ENCODE assay signal across 6 cellular contexts in genomic region chr3:45757141-45757540, GRCh38. TPM values are rescaled to one million over a fixed set of nuclear protein-coding genes. Genes with fewer than 3 reads are reported as not detected.
"Had no signal": no experiment of that assay in that cellular context is flagged by ENCODE, and none has a peak within 500 bp of the region (broad histone marks: within the 10 kb centered on the region; RNA-seq: fewer than 3 reads in every experiment).

No MANE protein-coding gene starts in this region.

RNA-seq across cellular contexts. Expression of gene SLC6A20, which starts 39.2 kb away (rescaled TPM):
- total RNA-seq: chondrocyte, dermis microvascular lymphatic vessel endothelial cell, endothelial cell of umbilical vein, glomerular endothelial cell, left ventricle myocardium superior, mesothelial cell of epicardium had no signal
- polyA plus RNA-seq: endothelial cell of umbilical vein had no signal
